1 cellular context compared by ENCODE assay signal in genomic region chr1:154186852-154187501, GRCh38.
A peak's percentile ranks its signal among the peaks of the same experiment; 100 is the strongest.
TF ChIP-seq lines count a peak whose summit lies in the region.

No MANE protein-coding gene starts in this region.

TF ChIP-seq in K562, 482 proteins besides CTCF, POLR2A, EP300 and RAD21 (continued from another document and continues in another):
- TF ChIP-seq TRIM25 (IDR thresholded peaks at IDR 0.05; ENCODE audit: borderline replicate concordance), result no peak
- no peak for TF ChIP-seq RFX5 (IDR thresholded peaks at IDR 0.05; ENCODE audit: low read depth, low read length)
- TF ChIP-seq POLR2AphosphoS5 (IDR thresholded peaks at IDR 0.05; ENCODE audit: control insufficient read depth, insufficient read depth, low read depth, low read length), result 0 out of 2 replicates have a peak, but pooled peaks have one; percentile 57
- 0 out of 2 replicates have a peak, but pooled peaks have one; percentile 33 for TF ChIP-seq DIDO1 (tag; IDR thresholded peaks at IDR 0.05; ENCODE audit: low read depth)
- TF ChIP-seq KDM1A (IDR thresholded peaks at IDR 0.05), result peak; percentile 81 to 88
- TF ChIP-seq BHLHE40 (IDR thresholded peaks at IDR 0.05; ENCODE audit: low read length), result no peak
- peak in 1 of 2 experiments; percentile 90; a peak in 3 of 4 replicates for TF ChIP-seq ARNT (IDR thresholded peaks at IDR 0.05)
- TF ChIP-seq DLX4 (CRISPR knock-in tag; IDR thresholded peaks at IDR 0.05), result no peak
- no peak for TF ChIP-seq HLTF (IDR thresholded peaks at IDR 0.05)
- TF ChIP-seq ZNF707 (CRISPR knock-in tag; conservative IDR thresholded peaks at IDR 0.05), result no peak
- TF ChIP-seq PHF8 (IDR thresholded peaks at IDR 0.05; ENCODE audit: borderline replicate concordance, low read length), result no peak
- peak; percentile 62; the same call in 1 of the 2 replicates for TF ChIP-seq TOE1 (IDR thresholded peaks at IDR 0.05; ENCODE audit: borderline replicate concordance)
- TF ChIP-seq TOE1 (CRISPR knock-in tag; IDR thresholded peaks at IDR 0.05; ENCODE audit: borderline replicate concordance, low read depth), result no peak
- TF ChIP-seq SRSF3 (IDR thresholded peaks at IDR 0.05; ENCODE audit: insufficient read depth, low read length), result no peak
- no peak for TF ChIP-seq GATA2 (CRISPR knock-in tag; IDR thresholded peaks at IDR 0.05)
- TF ChIP-seq SMARCA4 (IDR thresholded peaks at IDR 0.05), result peak; percentile 87
- TF ChIP-seq ETV5 (CRISPR knock-in tag; IDR thresholded peaks at IDR 0.05; ENCODE audit: low read depth), result no peak
- no peak for TF ChIP-seq ZNF280B (CRISPR knock-in tag; IDR thresholded peaks at IDR 0.05)
- peak; percentile 64 for TF ChIP-seq SMARCC2 (IDR thresholded peaks at IDR 0.05; ENCODE audit: low read depth)
- TF ChIP-seq NELFE (IDR thresholded peaks at IDR 0.05; ENCODE audit: insufficient read depth, insufficient read length), result no peak
- no peak for TF ChIP-seq ZNF274 (IDR thresholded peaks at IDR 0.05; ENCODE audit: borderline replicate concordance, low read depth, low read length)
- no peak for TF ChIP-seq ZNF518B (CRISPR knock-in tag; IDR thresholded peaks at IDR 0.05)
- TF ChIP-seq CREB3L1 (IDR thresholded peaks at IDR 0.05; ENCODE audit: borderline replicate concordance, low read depth), result peak; percentile 49; the same call in 1 of the 2 replicates
- no peak for TF ChIP-seq TSHZ1 (CRISPR knock-in tag; IDR thresholded peaks at IDR 0.05)
- TF ChIP-seq ZBTB9 (CRISPR knock-in tag; IDR thresholded peaks at IDR 0.05), result no peak
- TF ChIP-seq FOXA3 (CRISPR knock-in tag; conservative IDR thresholded peaks at IDR 0.05 in 1 of 2, IDR thresholded peaks at IDR 0.05 in 1 of 2), result peak; percentile 98 to 99
- no peak for TF ChIP-seq CHCHD3 (CRISPR knock-in tag; IDR thresholded peaks at IDR 0.05)
- TF ChIP-seq HDAC1 (IDR thresholded peaks at IDR 0.05), result peak in 1 of 2 experiments; percentile 87; a peak in 2 of 4 replicates
- no peak for TF ChIP-seq YBX1 (IDR thresholded peaks at IDR 0.05)
- no peak for TF ChIP-seq ZNF512 (tag; IDR thresholded peaks at IDR 0.05)
- no peak for TF ChIP-seq XRCC4 (IDR thresholded peaks at IDR 0.05; ENCODE audit: extremely low read depth, insufficient read depth, insufficient read length)
- no peak for TF ChIP-seq SAFB (IDR thresholded peaks at IDR 0.05; ENCODE audit: borderline replicate concordance, low read depth, low read length)
- TF ChIP-seq ZNF143 (CRISPR knock-in tag; IDR thresholded peaks at IDR 0.05), result no peak
- TF ChIP-seq ZNF121 (CRISPR knock-in tag; conservative IDR thresholded peaks at IDR 0.05), result no peak
- TF ChIP-seq SP2 (IDR thresholded peaks at IDR 0.05; ENCODE audit: extremely low read depth, low read depth, low read length, poor library complexity, severe bottlenecking), result no peak
- peak; percentile 79 for TF ChIP-seq TCF3 (CRISPR knock-in tag; IDR thresholded peaks at IDR 0.05)
- no peak for TF ChIP-seq ERF (CRISPR knock-in tag; IDR thresholded peaks at IDR 0.05)
- peak; percentile 71 for TF ChIP-seq FOSL1 (tag; conservative IDR thresholded peaks at IDR 0.05)
- peak; percentile 83 for TF ChIP-seq CBFA2T2 (conservative IDR thresholded peaks at IDR 0.05)
- TF ChIP-seq CCAR2 (IDR thresholded peaks at IDR 0.05; ENCODE audit: low read depth, low read length), result no peak
- peak; percentile 82 for TF ChIP-seq CEBPB (tag; IDR thresholded peaks at IDR 0.05)
- 0 out of 4 replicates have a peak, but pooled peaks of 1 of the 2 experiments have one; percentile 18 for TF ChIP-seq NRF1 (conservative IDR thresholded peaks at IDR 0.05 in 1 of 2, IDR thresholded peaks at IDR 0.05 in 1 of 2)
- peak; percentile 68; the same call in 1 of the 2 replicates for TF ChIP-seq PML (IDR thresholded peaks at IDR 0.05; ENCODE audit: low read length)
- TF ChIP-seq MAFG (tag; conservative IDR thresholded peaks at IDR 0.05), result peak; percentile 48
- no peak for TF ChIP-seq ZNF57 (CRISPR knock-in tag; IDR thresholded peaks at IDR 0.05)
- no peak for TF ChIP-seq TEAD1 (CRISPR knock-in tag; IDR thresholded peaks at IDR 0.05)
- TF ChIP-seq FOXA1 (IDR thresholded peaks at IDR 0.05; ENCODE audit: borderline replicate concordance), result peak; percentile 96
- no peak for TF ChIP-seq ILF3 (IDR thresholded peaks at IDR 0.05; ENCODE audit: borderline replicate concordance)
- TF ChIP-seq SNAPC5 (CRISPR knock-in tag; IDR thresholded peaks at IDR 0.05), result no peak
- no peak for TF ChIP-seq ZNF133 (CRISPR knock-in tag; IDR thresholded peaks at IDR 0.05)
- peak in 1 of 2 experiments; percentile 70; a peak in 1 of 4 replicates for TF ChIP-seq TBL1XR1 (IDR thresholded peaks at IDR 0.05; ENCODE audit: low read length in 2 of 2)
- TF ChIP-seq HEY1 (CRISPR knock-in tag; IDR thresholded peaks at IDR 0.05; ENCODE audit: borderline replicate concordance), result no peak
- TF ChIP-seq DACH1 (IDR thresholded peaks at IDR 0.05; ENCODE audit: partially characterized antibody), result peak; percentile 56
